ENCODE assay signal across 21 cellular contexts in the genomic region with DNA sequence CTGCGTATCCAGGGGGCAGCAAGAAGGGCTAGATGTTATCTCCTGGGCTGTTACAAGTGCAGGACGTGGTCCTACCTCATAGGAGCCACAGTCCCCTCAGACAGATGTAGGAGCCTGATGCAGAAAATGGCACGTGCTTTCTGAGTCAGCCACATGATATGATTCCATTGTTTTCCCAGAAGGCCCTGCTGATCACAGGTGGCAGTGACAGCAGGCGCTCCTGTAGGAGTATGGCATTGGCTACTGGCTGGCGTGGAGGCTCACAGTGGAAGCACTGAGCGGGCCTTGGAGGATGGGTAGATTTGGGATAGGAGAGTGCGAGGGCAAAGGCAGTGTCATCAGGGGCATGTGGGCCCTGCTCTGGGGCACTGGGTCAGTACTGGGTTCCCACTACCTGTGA. TPM values are rescaled to one million over a fixed set of nuclear protein-coding genes. Genes with fewer than 3 reads are reported as not detected.
DNase-seq lines count a peak whose midpoint lies in the region; ATAC-seq and TF ChIP-seq lines count a peak whose summit lies in the region.
"Had no signal": no experiment of that assay in that cellular context is flagged by ENCODE, and none has a peak within 500 bp of the region (broad histone marks: within the 10 kb centered on the region; RNA-seq: fewer than 3 reads in every experiment).

No MANE protein-coding gene starts in this region.

- no peak for ATAC-seq in activated CD4-positive, alpha-beta T cell treated with anti-CD3 and anti-CD28 coated beads for 36 hours
- no peak for ATAC-seq in stimulated activated naive CD8-positive, alpha-beta T cell treated with anti-CD3 and anti-CD28 coated beads, Interleukin-15, Interleukin-2, amounts not matched to agents 100 U/mL and 50 U/mL, for 24 hours
- ATAC-seq in GM19035 (IDR thresholded peaks at IDR 0.05; ENCODE audit: unreplicated experiment): no peak
- ATAC-seq: left lobe of liver, SK-N-SH treated with all-trans-retinoic acid at 6 μM for 48 hours had no signal

- H3K9me3 Mint-ChIP-seq in activated CD4-positive, alpha-beta T cell treated with anti-CD3 and anti-CD28 coated beads for 36 hours (ENCODE audit: low read depth): no peaks in the 10 kb centered on the region
- H3K9me3 Mint-ChIP-seq in stimulated activated naive CD8-positive, alpha-beta T cell treated with anti-CD3 and anti-CD28 coated beads, Interleukin-15, Interleukin-2, amounts not matched to agents 100 ng/mL and 50 ng/mL, for 24 hours: no peaks in the 10 kb centered on the region
- peaks cover 6% of the 10 kb centered on the region for H3K9me3 Mint-ChIP-seq in glutamatergic neuron (ENCODE audit: unreplicated experiment)
- H3K9me3 Mint-ChIP-seq: memory B cell had no signal

- peaks cover 55% of the 10 kb centered on the region for H3K36me3 Mint-ChIP-seq in activated CD4-positive, alpha-beta T cell treated with anti-CD3 and anti-CD28 coated beads for 36 hours (ENCODE audit: low read depth)
- peaks cover 61% of the 10 kb centered on the region for H3K36me3 Mint-ChIP-seq in stimulated activated naive CD8-positive, alpha-beta T cell treated with anti-CD3 and anti-CD28 coated beads, Interleukin-15, Interleukin-2, amounts not matched to agents 100 ng/mL and 50 ng/mL, for 24 hours (ENCODE audit: low read depth)
- peaks cover 13% of the 10 kb centered on the region for H3K36me3 Mint-ChIP-seq in glutamatergic neuron (ENCODE audit: unreplicated experiment)

- H3K4me3 Mint-ChIP-seq in activated CD4-positive, alpha-beta T cell treated with anti-CD3 and anti-CD28 coated beads for 36 hours: no peak overlapping the region
- no peak overlapping the region for H3K4me3 Mint-ChIP-seq in stimulated activated naive CD8-positive, alpha-beta T cell treated with anti-CD3 and anti-CD28 coated beads, Interleukin-15, Interleukin-2, amounts not matched to agents 100 ng/mL and 50 ng/mL, for 24 hours
- H3K4me3 Mint-ChIP-seq in glutamatergic neuron (ENCODE audit: unreplicated experiment): no peak overlapping the region
- H3K4me3 Mint-ChIP-seq: memory B cell had no signal

- no peak for TF ChIP-seq CTCF in glutamatergic neuron (IDR thresholded peaks at IDR 0.05; ENCODE audit: partially characterized antibody, unreplicated experiment)

- POLR2A ChIA-PET in activated CD4-positive, alpha-beta T cell treated with anti-CD3 and anti-CD28 coated beads for 36 hours (lab: Charles Lee): no interaction called here

- peaks cover 62% of the 10 kb centered on the region for H3K4me1 Mint-ChIP-seq in activated CD4-positive, alpha-beta T cell treated with anti-CD3 and anti-CD28 coated beads for 36 hours
- H3K4me1 Mint-ChIP-seq in stimulated activated naive CD8-positive, alpha-beta T cell treated with anti-CD3 and anti-CD28 coated beads, Interleukin-15, Interleukin-2, amounts not matched to agents 100 ng/mL and 50 ng/mL, for 24 hours (ENCODE audit: low read depth): peaks cover 62% of the 10 kb centered on the region
- peaks cover 35% of the 10 kb centered on the region for H3K4me1 Mint-ChIP-seq in glutamatergic neuron (ENCODE audit: low read depth, unreplicated experiment)
- H3K4me1 Mint-ChIP-seq: memory B cell had no signal

- no peak for DNase-seq in activated CD4-positive, alpha-beta T cell treated with anti-CD3 and anti-CD28 coated beads for 36 hours
- no peak for DNase-seq in activated CD4-positive, alpha-beta T cell treated with anti-CD3 and anti-CD28 coated beads for 48 hours
- DNase-seq in stimulated activated naive CD8-positive, alpha-beta T cell treated with anti-CD3 and anti-CD28 coated beads, Interleukin-15, Interleukin-2, amounts not matched to agents 100 U/mL and 50 U/mL, for 24 hours: no peak
- no peak for DNase-seq in glutamatergic neuron
- DNase-seq in mesenteric fat pad (ENCODE audit: low spot score): no peak
- no peak for DNase-seq in DMS114 treated with DMSO at 0.1 percent for 48 hours (lab: John Stamatoyannopoulos, UW; ENCODE audit: unreplicated experiment)
- DNase-seq: activated CD4-positive, alpha-beta T cell treated with anti-CD3 and anti-CD28 coated beads, Interleukin-2, amount 50 U/mL, for 1 hour; activated naive CD4-positive, alpha-beta T cell treated with Interleukin-2 at 50 U/mL for 16 hours; dermis blood vessel endothelial cell; esophagus squamous epithelium; foreskin melanocyte; NCI-H1694; NCI-H524 treated with DMSO at 0.1 percent for 48 hours; sigmoid colon; stimulated activated naive CD4-positive, alpha-beta T cell; thyroid gland had no signal

- CTCF ChIA-PET in activated CD4-positive, alpha-beta T cell treated with anti-CD3 and anti-CD28 coated beads for 36 hours (lab: Charles Lee): no interaction called here

- H3K27me3 Mint-ChIP-seq in activated CD4-positive, alpha-beta T cell treated with anti-CD3 and anti-CD28 coated beads for 36 hours: no peaks in the 10 kb centered on the region
- H3K27me3 Mint-ChIP-seq in stimulated activated naive CD8-positive, alpha-beta T cell treated with anti-CD3 and anti-CD28 coated beads, Interleukin-15, Interleukin-2, amounts not matched to agents 100 ng/mL and 50 ng/mL, for 24 hours: no peaks in the 10 kb centered on the region
- H3K27me3 Mint-ChIP-seq in glutamatergic neuron (ENCODE audit: unreplicated experiment): peaks cover 5% of the 10 kb centered on the region
- H3K27me3 Mint-ChIP-seq: memory B cell had no signal

- intact Hi-C loops in activated CD4-positive, alpha-beta T cell treated with anti-CD3 and anti-CD28 coated beads for 36 hours (cut with DNase I, micrococcal nuclease): no loop called here

- peak overlapping the region; percentile 55 for H3K27ac Mint-ChIP-seq in activated CD4-positive, alpha-beta T cell treated with anti-CD3 and anti-CD28 coated beads for 36 hours
- peak overlapping the region; percentile 26 for H3K27ac Mint-ChIP-seq in stimulated activated naive CD8-positive, alpha-beta T cell treated with anti-CD3 and anti-CD28 coated beads, Interleukin-15, Interleukin-2, amounts not matched to agents 100 ng/mL and 50 ng/mL, for 24 hours
- peak overlapping the region; percentile 76 for H3K27ac Mint-ChIP-seq in glutamatergic neuron (ENCODE audit: unreplicated experiment)
- H3K27ac Mint-ChIP-seq: memory B cell had no signal

RNA-seq across cellular contexts. Expression of a gene that starts 21.9 kb away (rescaled TPM):
- 10 to 100 TPM; 37.6 to 48.5 TPM for total RNA-seq in activated CD4-positive, alpha-beta T cell treated with anti-CD3 and anti-CD28 coated beads for 36 hours
- total RNA-seq in glutamatergic neuron (ENCODE audit: unreplicated experiment) (93.5 TPM), mesenteric fat pad (16.8 TPM)

RNA-seq across cellular contexts. Expression of a gene that starts 22.1 kb away (rescaled TPM):
- total RNA-seq in activated CD4-positive, alpha-beta T cell treated with anti-CD3 and anti-CD28 coated beads for 36 hours: 10 to 100 TPM; 42.8 to 59.8 TPM
- total RNA-seq in glutamatergic neuron (ENCODE audit: unreplicated experiment): 46.1 TPM
- total RNA-seq in mesenteric fat pad: 30.1 TPM

RNA-seq across cellular contexts. Expression of a gene that starts 33.3 kb away (rescaled TPM):
- total RNA-seq in activated CD4-positive, alpha-beta T cell treated with anti-CD3 and anti-CD28 coated beads for 36 hours: 10 to 100 TPM; 34.9 to 39.7 TPM
- total RNA-seq in glutamatergic neuron (ENCODE audit: unreplicated experiment) (42.3 TPM), mesenteric fat pad (33.9 TPM)

RNA-seq across cellular contexts. Expression of a gene that starts 54.2 kb away (rescaled TPM):
- 10 to 100 TPM; 18.0 to 22.1 TPM for total RNA-seq in activated CD4-positive, alpha-beta T cell treated with anti-CD3 and anti-CD28 coated beads for 36 hours
- total RNA-seq in glutamatergic neuron (ENCODE audit: unreplicated experiment) (33.5 TPM), mesenteric fat pad (16.7 TPM)

Comparison
In these comparisons a context has a peak if more than half of its experiments do, and no peak if none do; other contexts are left out.
1. H3K27ac Mint-ChIP-seq: peak in every context shown above with its lines; median percentile 76 in glutamatergic neuron; 55 in activated CD4-positive, alpha-beta T cell treated with anti-CD3 and anti-CD28 coated beads for 36 hours; 26 in stimulated activated naive CD8-positive, alpha-beta T cell treated with anti-CD3 and anti-CD28 coated beads, Interleukin-15, Interleukin-2, amounts not matched to agents 100 ng/mL and 50 ng/mL, for 24 hours.